24 cellular contexts compared by ENCODE assay signal in genomic region chr5:145924849-145925248, GRCh38. TPM values are rescaled to one million over a fixed set of nuclear protein-coding genes. Genes with fewer than 3 reads are reported as not detected.
DNase-seq lines count a peak whose midpoint lies in the region; ATAC-seq and TF ChIP-seq lines count a peak whose summit lies in the region.
"Had no signal": no experiment of that assay in that cellular context is flagged by ENCODE, and none has a peak within 500 bp of the region (broad histone marks: within the 10 kb centered on the region; RNA-seq: fewer than 3 reads in every experiment).

No MANE protein-coding gene starts in this region.

- peak overlapping the region; percentile 8 for H2AFZ ChIP-seq in neuronal stem cell (ENCODE audit: low read length)

- no peak overlapping the region for H2BK5ac ChIP-seq in neuronal stem cell (ENCODE audit: low read length)

- no peak overlapping the region for H4K91ac ChIP-seq in neuronal stem cell (ENCODE audit: low read depth, low read length, poor library complexity)

- no peaks in the 10 kb centered on the region for H3K36me3 ChIP-seq in endodermal cell (ENCODE audit: control insufficient read depth, insufficient read depth, low read length)
- H3K36me3 ChIP-seq in neuronal stem cell (replicated peaks in 1 of 2; ENCODE audit: control insufficient read depth in 2 of 2, insufficient read depth in 2 of 2, low read length in 2 of 2) = no peaks in the 10 kb centered on the region
- H3K36me3 ChIP-seq: prostate gland, thyroid gland had no signal

- H2AK5ac ChIP-seq in neuronal stem cell (ENCODE audit: low read depth, low read length) = no peak overlapping the region

- H3K9ac ChIP-seq in endodermal cell (ENCODE audit: extremely low read depth, low read length, poor library complexity, severe bottlenecking) = no peak overlapping the region
- no peak overlapping the region for H3K9ac ChIP-seq in neuronal stem cell (ENCODE audit: low read depth, low read length, poor library complexity)
- H3K9ac ChIP-seq: KMS-11 had no signal

- no peak overlapping the region for H3K18ac ChIP-seq in neuronal stem cell (ENCODE audit: low read length)

- H3K36me3 Mint-ChIP-seq in endodermal cell (ENCODE audit: low read depth) = no peaks in the 10 kb centered on the region
- H3K36me3 Mint-ChIP-seq: activated naive CD8-positive, alpha-beta T cell; WTC11 had no signal

- DNase-seq in AG10803 (ENCODE audit: low read depth) = peak; percentile 26
- DNase-seq in NCI-H2227 treated with DMSO at 0.1 percent for 48 hours (lab: John Stamatoyannopoulos, UW) = peak; percentile 59
- DNase-seq in endodermal cell = no peak
- DNase-seq in neuronal stem cell (ENCODE audit: low spot score) = no peak
- no peak for DNase-seq in GF-D8 (lab: John Stamatoyannopoulos, UW)
- no peak for DNase-seq in iPS-NIHi11 (ENCODE audit: low spot score)
- DNase-seq: activated CD8-positive, alpha-beta T cell treated with anti-CD3 and anti-CD28 coated beads, Interleukin-2, amount 10 ng/mL, durations not matched to agents 7 days and 5 days; activated T-cell treated with anti-CD3 and anti-CD28 coated beads, Interleukin-2, amount 50 U/mL, for 48 hours; body of pancreas; CD4-positive, alpha-beta T cell; NCI-H1092; NCI-H2107; NCI-H526; SHP77 treated with DMSO at 0.1 percent for 48 hours; thyroid gland had no signal

- H3K9me3 Mint-ChIP-seq in endodermal cell = peaks cover 8% of the 10 kb centered on the region
- H3K9me3 Mint-ChIP-seq: CD4-positive, alpha-beta T cell had no signal

- H3K27ac ChIP-seq in endodermal cell (ENCODE audit: low read depth, low read length) = peak overlapping the region; percentile 28
- no peak overlapping the region for H3K27ac ChIP-seq in neuronal stem cell (replicated peaks; ENCODE audit: low read length)
- H3K27ac ChIP-seq: body of pancreas, KMS-11, prostate gland, thyroid gland had no signal

- H3K79me1 ChIP-seq in neuronal stem cell (ENCODE audit: low read depth, low read length) = no peaks in the 10 kb centered on the region

- peaks cover 13% of the 10 kb centered on the region for H3K4me1 Mint-ChIP-seq in endodermal cell

- H3K27me3 ChIP-seq in endodermal cell (ENCODE audit: control insufficient read depth, insufficient read depth, low read length, poor library complexity, severe bottlenecking) (no peaks in the 10 kb centered on the region), neuronal stem cell (ENCODE audit: control insufficient read depth in 3 of 3, insufficient read depth in 3 of 3, low read depth in 1 of 3, low read length in 3 of 3) (no peaks in the 10 kb centered on the region)
- H3K27me3 ChIP-seq: body of pancreas, thyroid gland had no signal

- TF ChIP-seq CTCF in AG10803 (conservative IDR thresholded peaks at IDR 0.05; ENCODE audit: low read length) = no peak
- TF ChIP-seq CTCF in endodermal cell (conservative IDR thresholded peaks at IDR 0.05) = no peak

- no peak overlapping the region for H3K14ac ChIP-seq in neuronal stem cell (ENCODE audit: low read length)

- no peak overlapping the region for H3K23ac ChIP-seq in neuronal stem cell (ENCODE audit: low read depth, low read length, poor library complexity)

- H2BK120ac ChIP-seq in neuronal stem cell (ENCODE audit: low read depth, low read length) = no peak overlapping the region

- H3K27me3 Mint-ChIP-seq in endodermal cell (ENCODE audit: insufficient read depth) = no peaks in the 10 kb centered on the region

- no peak overlapping the region for H3K4me2 ChIP-seq in neuronal stem cell (ENCODE audit: insufficient read depth, low read length, poor library complexity, severe bottlenecking)
- H3K4me2 ChIP-seq: KMS-11 had no signal

- ATAC-seq in GM21529 (IDR thresholded peaks at IDR 0.05; ENCODE audit: unreplicated experiment) (no peak), GM21723 (IDR thresholded peaks at IDR 0.05; ENCODE audit: unreplicated experiment) (no peak)
- ATAC-seq: activated CD8-positive, alpha-beta T cell treated with anti-CD3 and anti-CD28 coated beads, Interleukin-2, amount 10 ng/mL, durations not matched to agents 7 days and 5 days had no signal

- no peak overlapping the region for H3K4ac ChIP-seq in neuronal stem cell (ENCODE audit: low read length)

- H3K9me3 ChIP-seq in endodermal cell (ENCODE audit: control insufficient read depth, low read length) (no peaks in the 10 kb centered on the region), neuronal stem cell (replicated peaks in 1 of 2; ENCODE audit: control insufficient read depth in 2 of 2, insufficient read depth in 1 of 2, low read depth in 1 of 2, low read length in 2 of 2) (no peaks in the 10 kb centered on the region)
- H3K9me3 ChIP-seq: body of pancreas, prostate gland, thyroid gland had no signal

- no peak overlapping the region for H4K8ac ChIP-seq in neuronal stem cell (ENCODE audit: low read depth, low read length)

- no peak overlapping the region for H3K27ac Mint-ChIP-seq in endodermal cell
- H3K27ac Mint-ChIP-seq: activated CD8-positive, alpha-beta T cell treated with anti-CD3 and anti-CD28 coated beads, Interleukin-2, amount 10 ng/mL, durations not matched to agents 7 days and 5 days; activated naive CD8-positive, alpha-beta T cell; CD4-positive, alpha-beta T cell; WTC11 had no signal

- H2BK15ac ChIP-seq in neuronal stem cell (ENCODE audit: low read length) = no peak overlapping the region

- H3K4me1 ChIP-seq in endodermal cell (ENCODE audit: control insufficient read depth, insufficient read depth, low read length) (peaks cover 6% of the 10 kb centered on the region), neuronal stem cell (ENCODE audit: control insufficient read depth in 2 of 2, insufficient read depth in 1 of 2, low read depth in 1 of 2, low read length in 2 of 2) (peaks cover 0 to 3% of the 10 kb centered on the region in 2 donors)
- H3K4me1 ChIP-seq: body of pancreas, prostate gland had no signal

- H3K4me3 Mint-ChIP-seq in endodermal cell = no peak overlapping the region
- H3K4me3 Mint-ChIP-seq: activated CD8-positive, alpha-beta T cell treated with anti-CD3 and anti-CD28 coated beads, Interleukin-2, amount 10 ng/mL, durations not matched to agents 7 days and 5 days; activated naive CD8-positive, alpha-beta T cell; CD4-positive, alpha-beta T cell; WTC11 had no signal

- 79 to 89% methylated on average over 1 of the region's 1 CpG for WGBS in endodermal cell (ENCODE audit: insufficient coverage in 1 of 2, insufficient read length in 1 of 2), 2 experiments
- WGBS in neuronal stem cell (ENCODE audit: extremely low coverage in 2 of 2, insufficient read length in 2 of 2, insufficient replicate concordance in 1 of 2), 2 donors = no CpG with 5 or more reads among the region's 1 CpG

- H2BK12ac ChIP-seq in neuronal stem cell (ENCODE audit: low read length) = no peak overlapping the region

- H3K4me3 ChIP-seq in AG10803 (ENCODE audit: low read length) (no peak overlapping the region), endodermal cell (ENCODE audit: low read length) (no peak overlapping the region), neuronal stem cell (ENCODE audit: low read length in 2 of 2) (no peak overlapping the region)
- H3K4me3 ChIP-seq: body of pancreas, prostate gland, thyroid gland had no signal

RNA-seq across cellular contexts. Expression of gene SH3RF2, which starts 11.5 kb away (rescaled TPM):
- 1 to 10 TPM; 2.6 to 3.2 TPM for total RNA-seq in endodermal cell
- 1.4 TPM for polyA plus RNA-seq in endodermal cell (2013, experiment 1 of 2)
- polyA plus RNA-seq in endodermal cell (2013, experiment 2 of 2) = 1.9 TPM
- 1.1 TPM for polyA plus RNA-seq in neuronal stem cell (2013, experiment 1 of 2)
- polyA plus RNA-seq in neuronal stem cell (2013, experiment 2 of 2) = 0.90 TPM
- total RNA-seq: activated CD8-positive, alpha-beta T cell treated with anti-CD3 and anti-CD28 coated beads, Interleukin-2, amount 10 ng/mL, durations not matched to agents 7 days and 5 days had no signal

RNA-seq across cellular contexts. Expression of gene GRXCR2, which starts 52.0 kb away (rescaled TPM):
- not detected for total RNA-seq in endodermal cell
- polyA plus RNA-seq in endodermal cell (2013, experiment 1 of 2) = not detected
- not detected for polyA plus RNA-seq in endodermal cell (2013, experiment 2 of 2)
- polyA plus RNA-seq in neuronal stem cell (2013, experiment 1 of 2) = not detected
- not detected for polyA plus RNA-seq in neuronal stem cell (2013, experiment 2 of 2)
- total RNA-seq: activated CD8-positive, alpha-beta T cell treated with anti-CD3 and anti-CD28 coated beads, Interleukin-2, amount 10 ng/mL, durations not matched to agents 7 days and 5 days; body of pancreas; CD4-positive, alpha-beta T cell; H1; liver; prostate gland; WTC11 had no signal
- polyA plus RNA-seq: AG04450, H1, liver had no signal

Comparison
In these comparisons a context has a peak if more than half of its experiments do, and no peak if none do; other contexts are left out.
1. DNase-seq: peak in AG10803 (single experiment) and NCI-H2227 treated with DMSO at 0.1 percent for 48 hours (single experiment); none in endodermal cell (single experiment), neuronal stem cell (single experiment), GF-D8 (single experiment) and iPS-NIHi11 (single experiment).